ENCODE assay signal across 19 cellular contexts in genomic region chr2:28602136-28602660, GRCh38.
DNase-seq lines count a peak whose midpoint lies in the region; ATAC-seq and TF ChIP-seq lines count a peak whose summit lies in the region.
"Had no signal": no experiment of that assay in that cellular context is flagged by ENCODE, and none has a peak within 500 bp of the region (broad histone marks: within the 10 kb centered on the region; RNA-seq: fewer than 3 reads in every experiment).

No MANE protein-coding gene starts in this region.

- H3K4me3 ChIP-seq in heart left ventricle (peak overlapping the region in 6 of 12 donors; percentile 10 to 50 (median 26)), colonic mucosa (no peak overlapping the region), parathyroid adenoma (ENCODE audit: low read depth, low read length) (no peak overlapping the region), tibial artery (peak overlapping the region; percentile 14 to 23)
- H3K4me3 ChIP-seq: A549, MG63 had no signal

- no peak overlapping the region for H2AFZ ChIP-seq in parathyroid adenoma

- H3K79me2 ChIP-seq in parathyroid adenoma: no peaks in the 10 kb centered on the region

- H3K36me3 ChIP-seq in heart left ventricle: no peaks in the 10 kb centered on the region
- no peaks in the 10 kb centered on the region for H3K36me3 ChIP-seq in colonic mucosa
- H3K36me3 ChIP-seq in parathyroid adenoma (ENCODE audit: control insufficient read depth, insufficient read depth, low read length): no peaks in the 10 kb centered on the region
- no peaks in the 10 kb centered on the region for H3K36me3 ChIP-seq in tibial artery
- H3K36me3 ChIP-seq: MG63 had no signal

- H3K27me3 ChIP-seq in heart left ventricle: no peaks in the 10 kb centered on the region
- no peaks in the 10 kb centered on the region for H3K27me3 ChIP-seq in colonic mucosa
- no peaks in the 10 kb centered on the region for H3K27me3 ChIP-seq in parathyroid adenoma (ENCODE audit: control insufficient read depth, insufficient read depth, low read length)
- H3K27me3 ChIP-seq in tibial artery: no peaks in the 10 kb centered on the region
- H3K27me3 ChIP-seq: MG63 had no signal

- no peak for DNase-seq in heart left ventricle
- no peak for DNase-seq in left cardiac atrium
- DNase-seq in colonic mucosa: no peak
- DNase-seq in tibial artery: no peak
- DNase-seq in NCI-H1436 (lab: John Stamatoyannopoulos, UW): no peak
- DNase-seq: activated CD4-positive, CD25-positive, alpha-beta regulatory T cell treated with anti-CD3 and anti-CD28 coated beads, Interleukin-2, amount 50 U/mL, for 72 hours; DMS53; erythroblast; H9; left colon; MG63; NCI-H187; NCI-H226; stimulated activated CD4-positive, alpha-beta T cell treated with anti-CD3 and anti-CD28 coated beads, Interleukin-1b, Interleukin-23, amount 100 ng/mL, for 48 hours; stimulated activated naive CD8-positive, alpha-beta T cell treated with anti-CD3 and anti-CD28 coated beads, Interleukin-15, amount 100 ng/mL, for 72 hours had no signal

- peak overlapping the region in 7 of 12 donors; percentile 4 to 90 (median 48) for H3K27ac ChIP-seq in heart left ventricle
- H3K27ac ChIP-seq in colonic mucosa: peak overlapping the region; percentile 22
- peak overlapping the region; percentile 29 for H3K27ac ChIP-seq in parathyroid adenoma
- H3K27ac ChIP-seq in tibial artery: peak overlapping the region; percentile 6 to 16

- peaks cover 0 to 32% (median 16%) of the 10 kb centered on the region in 12 donors for H3K4me1 ChIP-seq in heart left ventricle
- peaks cover 3% of the 10 kb centered on the region for H3K4me1 ChIP-seq in colonic mucosa
- peaks cover 11% of the 10 kb centered on the region for H3K4me1 ChIP-seq in parathyroid adenoma
- H3K4me1 ChIP-seq in tibial artery: peaks cover 0 to 30% (median 24%) of the 10 kb centered on the region in 4 donors

- H3K9ac ChIP-seq in colonic mucosa (ENCODE audit: low read depth in 2 of 2, low read length in 2 of 2): no peak overlapping the region
- no peak overlapping the region for H3K9ac ChIP-seq in parathyroid adenoma

- H3K4me2 ChIP-seq in parathyroid adenoma (ENCODE audit: low read length): no peak overlapping the region
- H3K4me2 ChIP-seq: A549 had no signal

- ATAC-seq in heart left ventricle: no peak
- no peak for ATAC-seq in left cardiac atrium
- no peak for ATAC-seq in HG03108 (IDR thresholded peaks at IDR 0.05; ENCODE audit: unreplicated experiment)
- no peak for ATAC-seq in GM18511 (IDR thresholded peaks at IDR 0.05; ENCODE audit: unreplicated experiment)
- ATAC-seq: A549; stimulated activated naive CD8-positive, alpha-beta T cell treated with anti-CD3 and anti-CD28 coated beads, Interleukin-15, amount 100 ng/mL, for 72 hours had no signal

- WGBS in heart left ventricle, 4 donors: 76 to 93% (median 79%) methylated on average over 6 of the region's 6 CpGs

- TF ChIP-seq POLR2A in heart left ventricle (IDR thresholded peaks at IDR 0.05): no peak

- H3K9me3 ChIP-seq in heart left ventricle: no peaks in the 10 kb centered on the region
- no peaks in the 10 kb centered on the region for H3K9me3 ChIP-seq in colonic mucosa
- no peaks in the 10 kb centered on the region for H3K9me3 ChIP-seq in parathyroid adenoma (ENCODE audit: control insufficient read depth, low read length)
- no peaks in the 10 kb centered on the region for H3K9me3 ChIP-seq in tibial artery
- H3K9me3 ChIP-seq: MG63 had no signal

- intact Hi-C loops in heart left ventricle (cut with DNase I): no loop called here
- intact Hi-C loops in left cardiac atrium (cut with DNase I): no loop called here
- intact Hi-C loops in colonic mucosa (cut with DNase I): no loop called here
- intact Hi-C loops in tibial artery (cut with DNase I; ENCODE audit: low total_unique reads): no loop called here

- TF ChIP-seq CTCF in heart left ventricle (IDR thresholded peaks at IDR 0.05) (no peak), colonic mucosa (IDR thresholded peaks at IDR 0.05) (no peak), parathyroid adenoma (IDR thresholded peaks at IDR 0.05) (no peak), tibial artery (IDR thresholded peaks at IDR 0.05) (no peak)

Comparison
In these comparisons a context has a peak if more than half of its experiments do, and no peak if none do; other contexts are left out.
1. H3K4me3 ChIP-seq: peak in tibial artery (2 of 2); none in colonic mucosa (single experiment) and parathyroid adenoma (single experiment).
2. Peak in every context shown above with its lines, with median percentiles within 50 percentile points of each other: H3K27ac ChIP-seq.